In the genomic region with DNA sequence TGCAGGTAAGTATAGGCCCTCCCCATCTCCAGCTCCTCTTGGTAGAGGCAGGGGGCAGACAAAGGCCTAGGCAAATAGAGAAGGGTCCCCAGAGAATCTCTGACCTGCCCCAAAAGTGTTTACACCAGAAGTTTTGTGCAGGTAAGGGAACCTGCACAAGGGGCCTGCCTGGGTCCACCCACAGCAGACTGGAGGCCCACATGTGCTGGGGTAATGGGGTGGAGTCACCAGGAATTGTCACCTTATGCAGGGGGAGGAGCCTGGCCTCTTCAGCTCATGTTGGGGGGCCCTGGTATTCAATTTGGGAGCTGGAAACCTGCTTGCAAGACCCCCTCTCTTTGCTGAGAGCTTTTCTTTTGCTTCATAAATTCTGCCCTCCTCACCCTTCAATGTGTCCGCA, we compare ENCODE assay signal across 20 cellular contexts.
"Had no signal": no experiment of that assay in that cellular context is flagged by ENCODE, and none has a peak within 500 bp of the region (broad histone marks: within the 10 kb centered on the region; RNA-seq: fewer than 3 reads in every experiment).

No MANE protein-coding gene starts in this region.

- DNase-seq: cerebellar nuclear complex; dorsolateral prefrontal cortex; effector CD8-positive, alpha-beta T cell; foreskin melanocyte; head of caudate nucleus; hypothalamus; immature natural killer cell; left lung; lower lobe of right lung; midbrain; naive B cell; ovary; spleen; stimulated activated CD4-positive, alpha-beta T cell treated with anti-CD3 and anti-CD28 coated beads, Interleukin-15, amount 100 ng/mL, for 24 hours; stimulated activated CD4-positive, alpha-beta T cell treated with anti-CD3 and anti-CD28 coated beads, Interleukin-1b, Interleukin-23, amount 100 ng/mL, for 48 hours; stimulated activated CD4-positive, alpha-beta T cell treated with anti-CD3 and anti-CD28 coated beads, Interleukin-4, amount 100 ng/mL, for 24 hours; testis; upper lobe of right lung had no signal

- H3K9me3 ChIP-seq: ovary, testis, upper lobe of right lung had no signal

- H3K4me3 ChIP-seq: dorsolateral prefrontal cortex, left lung, lower lobe of right lung, ovary, right atrium auricular region, spleen, testis, tibial nerve, upper lobe of right lung had no signal

- H3K27ac ChIP-seq: dorsolateral prefrontal cortex, lower lobe of right lung, ovary, spleen, testis, upper lobe of right lung had no signal

- H3K36me3 ChIP-seq: left lung, lower lobe of right lung, ovary, right atrium auricular region, spleen, tibial nerve, upper lobe of right lung had no signal

- H3K27me3 ChIP-seq: left lung, ovary, right atrium auricular region, spleen, testis, tibial nerve, upper lobe of right lung had no signal
